In the genomic region with DNA sequence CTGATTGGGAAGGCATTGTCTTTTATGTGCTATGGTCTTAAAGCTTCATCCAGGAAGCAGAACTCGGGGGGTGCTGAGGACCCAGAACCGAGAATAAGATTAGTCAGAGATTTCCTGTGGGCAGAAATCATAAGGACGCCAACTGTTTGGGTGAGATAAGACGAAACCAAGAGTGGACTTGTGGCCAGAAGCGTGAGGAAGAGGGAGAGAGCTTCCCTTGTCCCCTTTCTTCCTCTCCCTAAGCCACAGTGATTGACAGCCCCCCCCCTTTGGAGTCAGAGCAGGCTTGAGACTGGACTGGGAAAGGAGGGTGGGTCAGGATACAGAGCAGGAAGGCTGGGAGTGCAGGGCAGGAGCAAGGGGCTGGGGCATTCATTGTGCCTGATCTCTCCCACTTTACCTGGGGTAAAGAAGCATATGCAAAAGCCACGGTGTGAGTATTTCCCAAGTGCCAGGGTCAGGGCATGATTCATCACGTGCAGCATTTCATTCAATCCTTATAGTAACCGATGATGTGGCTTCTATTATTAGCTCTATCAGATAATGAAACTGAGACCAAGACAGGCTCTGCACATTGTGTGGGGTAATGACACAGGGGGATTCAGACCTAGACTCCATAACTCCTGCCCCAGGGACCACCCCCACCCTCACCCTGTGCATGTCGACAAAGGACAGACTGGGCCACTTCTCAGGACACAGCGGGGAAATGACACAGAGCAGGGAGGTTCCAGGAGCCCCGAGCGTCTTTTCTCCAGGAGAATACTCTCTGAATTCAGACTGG, we compare ENCODE assay signal across 8 cellular contexts. TPM values are rescaled to one million over a fixed set of nuclear protein-coding genes. Genes with fewer than 3 reads are reported as not detected.
DNase-seq lines count a peak whose midpoint lies in the region; ATAC-seq lines count a peak whose summit lies in the region.

No MANE protein-coding gene starts in this region.

- peak overlapping the region; percentile 28 for H3K27ac Mint-ChIP-seq in activated T-helper 17 cell treated with anti-CD3 and anti-CD28 coated beads, Interleukin-2, amount 50 U/mL, for 72 hours

- H3K4me3 Mint-ChIP-seq in activated T-helper 17 cell treated with anti-CD3 and anti-CD28 coated beads, Interleukin-2, amount 50 U/mL, for 72 hours = peak overlapping the region; percentile 39

- DNase-seq in mucosa of gallbladder (ENCODE audit: low spot score) = peak; percentile 37
- DNase-seq in nucleus accumbens (lab: John Stamatoyannopoulos, UW) = no peak
- DNase-seq in GOT3 (lab: John Stamatoyannopoulos, UW) = no peak
- DNase-seq in superior temporal gyrus (ENCODE audit: extremely low spot score) = no peak

- peaks cover 29% of the 10 kb centered on the region for H3K4me1 Mint-ChIP-seq in activated T-helper 17 cell treated with anti-CD3 and anti-CD28 coated beads, Interleukin-2, amount 50 U/mL, for 72 hours

- H3K9me3 Mint-ChIP-seq in activated T-helper 17 cell treated with anti-CD3 and anti-CD28 coated beads, Interleukin-2, amount 50 U/mL, for 72 hours = no peaks in the 10 kb centered on the region

- H3K27me3 Mint-ChIP-seq in activated T-helper 17 cell treated with anti-CD3 and anti-CD28 coated beads, Interleukin-2, amount 50 U/mL, for 72 hours = no peaks in the 10 kb centered on the region

- ATAC-seq in GM18870 (IDR thresholded peaks at IDR 0.05; ENCODE audit: unreplicated experiment) (peak; percentile 49), HG03108 (IDR thresholded peaks at IDR 0.05; ENCODE audit: unreplicated experiment) (peak; percentile 43), HG03469 (IDR thresholded peaks at IDR 0.05; ENCODE audit: unreplicated experiment) (no peak)
- peak; percentile 65 for ATAC-seq in activated T-helper 17 cell treated with anti-CD3 and anti-CD28 coated beads, Interleukin-2, amount 50 U/mL, for 72 hours (replicated peaks)

- no peaks in the 10 kb centered on the region for H3K36me3 Mint-ChIP-seq in activated T-helper 17 cell treated with anti-CD3 and anti-CD28 coated beads, Interleukin-2, amount 50 U/mL, for 72 hours (ENCODE audit: low read depth)

RNA-seq across cellular contexts. Expression of a gene that starts 3.0 kb away (rescaled TPM):
- total RNA-seq in activated T-helper 17 cell treated with anti-CD3 and anti-CD28 coated beads, Interleukin-2, amount 50 U/mL, for 72 hours = 10 to 100 TPM; 12.8 to 32.8 TPM
- total RNA-seq in mucosa of gallbladder = 32.4 TPM

RNA-seq across cellular contexts. Expression of a gene that starts 49.4 kb away (rescaled TPM):
- 100 to 1,000 TPM; 300 to 503 TPM for total RNA-seq in activated T-helper 17 cell treated with anti-CD3 and anti-CD28 coated beads, Interleukin-2, amount 50 U/mL, for 72 hours
- 70.3 TPM for total RNA-seq in mucosa of gallbladder

RNA-seq across cellular contexts. Expression of a gene that starts 56.6 kb away (rescaled TPM):
- not detected for total RNA-seq in activated T-helper 17 cell treated with anti-CD3 and anti-CD28 coated beads, Interleukin-2, amount 50 U/mL, for 72 hours
- not detected for total RNA-seq in mucosa of gallbladder
